1 cellular context compared by ENCODE assay signal in genomic region chr9:32136700-32137339, GRCh38.
A peak's percentile ranks its signal among the peaks of the same experiment; 100 is the strongest.
TF ChIP-seq lines count a peak whose summit lies in the region.

No MANE protein-coding gene starts in this region.

TF ChIP-seq in HepG2, 621 proteins besides CTCF, POLR2A, EP300 and RAD21 (continued from another document and continues in another):
- TF ChIP-seq ZNF503 (CRISPR knock-in tag; IDR thresholded peaks at IDR 0.05) = peak; percentile 94
- no peak for TF ChIP-seq ZNF235 (CRISPR knock-in tag; IDR thresholded peaks at IDR 0.05; ENCODE audit: borderline replicate concordance)
- TF ChIP-seq U2AF1 (optimal IDR thresholded peaks at IDR 0.05; ENCODE audit: low read depth, low read length) = no peak
- TF ChIP-seq CBFB (CRISPR knock-in tag; IDR thresholded peaks at IDR 0.05) = 0 out of 2 replicates have a peak, but pooled peaks have one; percentile 42
- no peak for TF ChIP-seq TMF1 (CRISPR knock-in tag; IDR thresholded peaks at IDR 0.05; ENCODE audit: low read depth)
- TF ChIP-seq SRSF9 (IDR thresholded peaks at IDR 0.05; ENCODE audit: borderline replicate concordance, insufficient read depth, low read depth, low read length, poor library complexity, severe bottlenecking) = no peak
- TF ChIP-seq BCL6 (CRISPR knock-in tag; IDR thresholded peaks at IDR 0.05) = peak; percentile 92
- TF ChIP-seq ZBTB1 (CRISPR knock-in tag; IDR thresholded peaks at IDR 0.05; ENCODE audit: borderline replicate concordance) = no peak
- TF ChIP-seq ZNF792 (CRISPR knock-in tag; IDR thresholded peaks at IDR 0.05) = peak; percentile 87
- peak; percentile 58 for TF ChIP-seq CBX1 (IDR thresholded peaks at IDR 0.05; ENCODE audit: low read depth)
- TF ChIP-seq ZNF567 (CRISPR knock-in tag; IDR thresholded peaks at IDR 0.05; ENCODE audit: borderline replicate concordance) = no peak
- TF ChIP-seq ZNF546 (CRISPR knock-in tag; conservative IDR thresholded peaks at IDR 0.05) = no peak
- TF ChIP-seq ZNF256 (CRISPR knock-in tag; conservative IDR thresholded peaks at IDR 0.05) = no peak
- peak; percentile 100 for TF ChIP-seq RXRB (CRISPR knock-in tag; IDR thresholded peaks at IDR 0.05; ENCODE audit: borderline replicate concordance)
- peak; percentile 92 for TF ChIP-seq SKI (IDR thresholded peaks at IDR 0.05; ENCODE audit: partially characterized antibody)
- TF ChIP-seq SP1 (IDR thresholded peaks at IDR 0.05) = no peak
- TF ChIP-seq SP1 (CRISPR knock-in tag; IDR thresholded peaks at IDR 0.05) = no peak
- no peak for TF ChIP-seq TP53 (CRISPR knock-in tag; conservative IDR thresholded peaks at IDR 0.05)
- peak; percentile 60; the same call in 1 of the 2 replicates for TF ChIP-seq KDM4B (CRISPR knock-in tag; IDR thresholded peaks at IDR 0.05)
- TF ChIP-seq THAP11 (CRISPR knock-in tag; IDR thresholded peaks at IDR 0.05) = peak; percentile 56
- TF ChIP-seq SALL1 (CRISPR knock-in tag; IDR thresholded peaks at IDR 0.05) = peak; percentile 98
- TF ChIP-seq ZSCAN9 (CRISPR knock-in tag; IDR thresholded peaks at IDR 0.05; ENCODE audit: borderline replicate concordance) = peak; percentile 64; the same call in 1 of the 2 replicates
- TF ChIP-seq ETV6 (CRISPR knock-in tag; conservative IDR thresholded peaks at IDR 0.05) = no peak
- TF ChIP-seq HNRNPUL1 (IDR thresholded peaks at IDR 0.05; ENCODE audit: low read depth, low read length) = no peak
- TF ChIP-seq SUZ12 (IDR thresholded peaks at IDR 0.05; ENCODE audit: low read depth, low read length) = no peak
- TF ChIP-seq, protein P1, sequence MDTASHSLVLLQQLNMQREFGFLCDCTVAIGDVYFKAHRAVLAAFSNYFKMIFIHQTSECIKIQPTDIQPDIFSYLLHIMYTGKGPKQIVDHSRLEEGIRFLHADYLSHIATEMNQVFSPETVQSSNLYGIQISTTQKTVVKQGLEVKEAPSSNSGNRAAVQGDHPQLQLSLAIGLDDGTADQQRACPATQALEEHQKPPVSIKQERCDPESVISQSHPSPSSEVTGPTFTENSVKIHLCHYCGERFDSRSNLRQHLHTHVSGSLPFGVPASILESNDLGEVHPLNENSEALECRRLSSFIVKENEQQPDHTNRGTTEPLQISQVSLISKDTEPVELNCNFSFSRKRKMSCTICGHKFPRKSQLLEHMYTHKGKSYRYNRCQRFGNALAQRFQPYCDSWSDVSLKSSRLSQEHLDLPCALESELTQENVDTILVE (CRISPR knock-in tag; IDR thresholded peaks at IDR 0.05) = 0 out of 2 replicates have a peak, but pooled peaks have one; percentile 31
- TF ChIP-seq, protein P2, sequence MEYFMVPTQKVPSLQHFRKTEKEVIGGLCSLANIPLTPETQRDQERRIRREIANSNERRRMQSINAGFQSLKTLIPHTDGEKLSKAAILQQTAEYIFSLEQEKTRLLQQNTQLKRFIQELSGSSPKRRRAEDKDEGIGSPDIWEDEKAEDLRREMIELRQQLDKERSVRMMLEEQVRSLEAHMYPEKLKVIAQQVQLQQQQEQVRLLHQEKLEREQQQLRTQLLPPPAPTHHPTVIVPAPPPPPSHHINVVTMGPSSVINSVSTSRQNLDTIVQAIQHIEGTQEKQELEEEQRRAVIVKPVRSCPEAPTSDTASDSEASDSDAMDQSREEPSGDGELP (IDR thresholded peaks at IDR 0.05; ENCODE audit: borderline replicate concordance, low read depth) = no peak; the same call in 1 of the 2 replicates
- TF ChIP-seq KLF15 (CRISPR knock-in tag; IDR thresholded peaks at IDR 0.05; ENCODE audit: borderline replicate concordance) = no peak
- TF ChIP-seq ZNF335 (CRISPR knock-in tag; IDR thresholded peaks at IDR 0.05) = peak; percentile 45; the same call in 1 of the 2 replicates
- TF ChIP-seq FOSL2 (CRISPR knock-in tag; IDR thresholded peaks at IDR 0.05) = peak; percentile 94
- TF ChIP-seq SMAD9 (CRISPR knock-in tag; IDR thresholded peaks at IDR 0.05) = no peak
- no peak for TF ChIP-seq KDM5B (CRISPR knock-in tag; IDR thresholded peaks at IDR 0.05; ENCODE audit: borderline replicate concordance)
- no peak for TF ChIP-seq ZBTB49 (CRISPR knock-in tag; IDR thresholded peaks at IDR 0.05; ENCODE audit: borderline replicate concordance)
- TF ChIP-seq NFYC (CRISPR knock-in tag; IDR thresholded peaks at IDR 0.05) = no peak
- TF ChIP-seq ATF7 (IDR thresholded peaks at IDR 0.05) = peak; percentile 91
- TF ChIP-seq ATF7 (CRISPR knock-in tag; IDR thresholded peaks at IDR 0.05) = peak; percentile 85
- TF ChIP-seq ZNF710 (CRISPR knock-in tag; IDR thresholded peaks at IDR 0.05; ENCODE audit: borderline replicate concordance) = peak; percentile 23; the same call in 1 of the 2 replicates
- TF ChIP-seq, protein P3, sequence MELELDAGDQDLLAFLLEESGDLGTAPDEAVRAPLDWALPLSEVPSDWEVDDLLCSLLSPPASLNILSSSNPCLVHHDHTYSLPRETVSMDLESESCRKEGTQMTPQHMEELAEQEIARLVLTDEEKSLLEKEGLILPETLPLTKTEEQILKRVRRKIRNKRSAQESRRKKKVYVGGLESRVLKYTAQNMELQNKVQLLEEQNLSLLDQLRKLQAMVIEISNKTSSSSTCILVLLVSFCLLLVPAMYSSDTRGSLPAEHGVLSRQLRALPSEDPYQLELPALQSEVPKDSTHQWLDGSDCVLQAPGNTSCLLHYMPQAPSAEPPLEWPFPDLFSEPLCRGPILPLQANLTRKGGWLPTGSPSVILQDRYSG (CRISPR knock-in tag; IDR thresholded peaks at IDR 0.05) = no peak
- TF ChIP-seq NFYB (CRISPR knock-in tag; IDR thresholded peaks at IDR 0.05) = no peak
- no peak for TF ChIP-seq ATF7-NPFF (CRISPR knock-in tag; IDR thresholded peaks at IDR 0.05; ENCODE audit: low read depth)
- no peak for TF ChIP-seq SETDB1 (CRISPR knock-in tag; IDR thresholded peaks at IDR 0.05; ENCODE audit: borderline replicate concordance)
- TF ChIP-seq HES4 (CRISPR knock-in tag; IDR thresholded peaks at IDR 0.05; ENCODE audit: borderline replicate concordance) = no peak
- TF ChIP-seq ZNF280D (CRISPR knock-in tag; IDR thresholded peaks at IDR 0.05) = peak; percentile 90
- TF ChIP-seq AHDC1 (CRISPR knock-in tag; IDR thresholded peaks at IDR 0.05; ENCODE audit: borderline replicate concordance) = peak; percentile 93; the same call in 1 of the 2 replicates
- no peak for TF ChIP-seq HMGA1 (CRISPR knock-in tag; conservative IDR thresholded peaks at IDR 0.05)
- no peak for TF ChIP-seq ZFP62 (CRISPR knock-in tag; IDR thresholded peaks at IDR 0.05)
- no peak for TF ChIP-seq PCBP1 (IDR thresholded peaks at IDR 0.05; ENCODE audit: borderline replicate concordance, low read depth, low read length)
- TF ChIP-seq REPIN1 (CRISPR knock-in tag; IDR thresholded peaks at IDR 0.05; ENCODE audit: borderline replicate concordance, low read depth) = peak; percentile 45; the same call in 1 of the 2 replicates
- no peak for TF ChIP-seq WIZ (CRISPR knock-in tag; IDR thresholded peaks at IDR 0.05)
